24 cellular contexts compared by ENCODE assay signal in genomic region chr10:73836427-73836826, GRCh38. TPM values are rescaled to one million over a fixed set of nuclear protein-coding genes. Genes with fewer than 3 reads are reported as not detected.
DNase-seq lines count a peak whose midpoint lies in the region; ATAC-seq, FAIRE-seq and TF ChIP-seq lines count a peak whose summit lies in the region.
"Had no signal": no experiment of that assay in that cellular context is flagged by ENCODE, and none has a peak within 500 bp of the region (broad histone marks: within the 10 kb centered on the region; RNA-seq: fewer than 3 reads in every experiment).

No MANE protein-coding gene starts in this region.

- H3K4me1 Mint-ChIP-seq in activated T-helper 17 cell treated with anti-CD3 and anti-CD28 coated beads, Interleukin-2, amount 50 U/mL, for 72 hours = no peaks in the 10 kb centered on the region
- no peaks in the 10 kb centered on the region for H3K4me1 Mint-ChIP-seq in stimulated activated effector memory CD8-positive, alpha-beta T cell treated with anti-CD3 and anti-CD28 coated beads, Interleukin-12 subunit alpha, Interleukin-12 subunit beta, amount 100 ng/mL, for 72 hours
- H3K4me1 Mint-ChIP-seq: activated CD4-positive, alpha-beta T cell treated with anti-CD3 and anti-CD28 coated beads, Interleukin-2, amount 10 ng/mL, durations not matched to agents 24 days and 14 days; immature natural killer cell had no signal

- H3K4me3 Mint-ChIP-seq in activated T-helper 17 cell treated with anti-CD3 and anti-CD28 coated beads, Interleukin-2, amount 50 U/mL, for 72 hours = no peak overlapping the region
- no peak overlapping the region for H3K4me3 Mint-ChIP-seq in stimulated activated effector memory CD8-positive, alpha-beta T cell treated with anti-CD3 and anti-CD28 coated beads, Interleukin-12 subunit alpha, Interleukin-12 subunit beta, amount 100 ng/mL, for 72 hours
- H3K4me3 Mint-ChIP-seq: activated CD4-positive, alpha-beta T cell treated with anti-CD3 and anti-CD28 coated beads, Interleukin-2, amount 10 ng/mL, durations not matched to agents 24 days and 14 days; activated T-cell treated with anti-CD3 and anti-CD28 coated beads, Interleukin-2, amount 50 U/mL, for 24 hours; brain; immature natural killer cell had no signal

- peaks cover 49% of the 10 kb centered on the region for H3K36me3 Mint-ChIP-seq in activated T-helper 17 cell treated with anti-CD3 and anti-CD28 coated beads, Interleukin-2, amount 50 U/mL, for 72 hours (ENCODE audit: low read depth)
- H3K36me3 Mint-ChIP-seq in stimulated activated effector memory CD8-positive, alpha-beta T cell treated with anti-CD3 and anti-CD28 coated beads, Interleukin-12 subunit alpha, Interleukin-12 subunit beta, amount 100 ng/mL, for 72 hours = peaks cover 38% of the 10 kb centered on the region

- peak overlapping the region; percentile 46 for H3K27ac Mint-ChIP-seq in activated T-helper 17 cell treated with anti-CD3 and anti-CD28 coated beads, Interleukin-2, amount 50 U/mL, for 72 hours
- H3K27ac Mint-ChIP-seq in stimulated activated effector memory CD8-positive, alpha-beta T cell treated with anti-CD3 and anti-CD28 coated beads, Interleukin-12 subunit alpha, Interleukin-12 subunit beta, amount 100 ng/mL, for 72 hours = peak overlapping the region; percentile 54
- H3K27ac Mint-ChIP-seq: activated CD4-positive, alpha-beta T cell treated with anti-CD3 and anti-CD28 coated beads, Interleukin-2, amount 10 ng/mL, durations not matched to agents 24 days and 14 days; activated T-cell treated with anti-CD3 and anti-CD28 coated beads, Interleukin-2, amount 50 U/mL, for 24 hours; brain; immature natural killer cell had no signal

- TF ChIP-seq CTCF in AG09319 (IDR thresholded peaks at IDR 0.05; ENCODE audit: low read depth, low read length) = no peak

- FAIRE-seq in GM19239 (lab: Jason Lieb, UNC) = no peak

- no peaks in the 10 kb centered on the region for H3K9me3 Mint-ChIP-seq in activated T-helper 17 cell treated with anti-CD3 and anti-CD28 coated beads, Interleukin-2, amount 50 U/mL, for 72 hours
- H3K9me3 Mint-ChIP-seq in stimulated activated effector memory CD8-positive, alpha-beta T cell treated with anti-CD3 and anti-CD28 coated beads, Interleukin-12 subunit alpha, Interleukin-12 subunit beta, amount 100 ng/mL, for 72 hours = no peaks in the 10 kb centered on the region
- H3K9me3 Mint-ChIP-seq: activated CD4-positive, alpha-beta T cell treated with anti-CD3 and anti-CD28 coated beads, Interleukin-2, amount 10 ng/mL, durations not matched to agents 24 days and 14 days; activated T-cell treated with anti-CD3 and anti-CD28 coated beads, Interleukin-2, amount 50 U/mL, for 24 hours; brain; immature natural killer cell had no signal

- no peaks in the 10 kb centered on the region for H3K27me3 Mint-ChIP-seq in activated T-helper 17 cell treated with anti-CD3 and anti-CD28 coated beads, Interleukin-2, amount 50 U/mL, for 72 hours
- H3K27me3 Mint-ChIP-seq: activated CD4-positive, alpha-beta T cell treated with anti-CD3 and anti-CD28 coated beads, Interleukin-2, amount 10 ng/mL, durations not matched to agents 24 days and 14 days; activated T-cell treated with anti-CD3 and anti-CD28 coated beads, Interleukin-2, amount 50 U/mL, for 24 hours; brain had no signal

- ATAC-seq in activated T-helper 17 cell treated with anti-CD3 and anti-CD28 coated beads, Interleukin-2, amount 50 U/mL, for 72 hours (replicated peaks) = no peak
- ATAC-seq in stimulated activated effector memory CD8-positive, alpha-beta T cell treated with anti-CD3 and anti-CD28 coated beads, Interleukin-12 subunit alpha, Interleukin-12 subunit beta, amount 100 ng/mL, for 72 hours = no peak
- ATAC-seq in HG03469 (IDR thresholded peaks at IDR 0.05; ENCODE audit: unreplicated experiment) = no peak
- ATAC-seq: left colon, SK-N-SH treated with all-trans-retinoic acid at 6 μM for 48 hours had no signal

- DNase-seq in AG09319 (ENCODE audit: extremely low read depth, low read depth) (peak; percentile 60), fibroblast of peridontal ligament (ENCODE audit: extremely low read depth) (peak; percentile 60), GM19239 (ENCODE audit: insufficient read length, low spot score) (no peak), 8988T (no peak), hypothalamus (lab: John Stamatoyannopoulos, UW) (no peak)
- no peak for DNase-seq in stimulated activated effector memory CD8-positive, alpha-beta T cell treated with anti-CD3 and anti-CD28 coated beads, Interleukin-12 subunit alpha, Interleukin-12 subunit beta, amount 100 ng/mL, for 72 hours (ENCODE audit: low spot score in 2 of 2)
- DNase-seq: activated CD4-positive, alpha-beta T cell treated with anti-CD3 and anti-CD28 coated beads, Interleukin-2, amount 10 ng/mL, durations not matched to agents 24 days and 14 days; activated T-cell treated with anti-CD3 and anti-CD28 coated beads, Interleukin-2, amount 50 U/mL, for 24 hours; DMS153; effector CD4-positive, alpha-beta T cell; hippocampal formation; immature natural killer cell; left colon; mesendoderm; MV-4-11; NCI-H1436 treated with DMSO at 0.1 percent for 48 hours; NCI-H2107; NCI-H446 treated with DMSO at 0.1 percent for 48 hours; stimulated activated CD4-positive, alpha-beta T cell treated with anti-CD3 and anti-CD28 coated beads, Interleukin-15, amount 100 ng/mL, for 24 hours; stimulated activated naive CD4-positive, alpha-beta T cell had no signal

RNA-seq across cellular contexts. Expression of gene NDST2, which starts 25.0 kb away (rescaled TPM):
- 10 to 100 TPM; 41.2 to 64.0 TPM for total RNA-seq in activated T-helper 17 cell treated with anti-CD3 and anti-CD28 coated beads, Interleukin-2, amount 50 U/mL, for 72 hours

RNA-seq across cellular contexts. Expression of gene CAMK2G, which starts 37.9 kb away (rescaled TPM):
- 10 to 100 TPM; 19.5 to 23.2 TPM for total RNA-seq in activated T-helper 17 cell treated with anti-CD3 and anti-CD28 coated beads, Interleukin-2, amount 50 U/mL, for 72 hours

RNA-seq across cellular contexts. Expression of gene ZSWIM8, which starts 51.0 kb away (rescaled TPM):
- 100 to 1,000 TPM in 1 of 2 donors, 10 to 100 TPM in 1; 66.1 to 113 TPM for total RNA-seq in activated T-helper 17 cell treated with anti-CD3 and anti-CD28 coated beads, Interleukin-2, amount 50 U/mL, for 72 hours

RNA-seq across cellular contexts. Expression of gene CHCHD1, which starts 54.6 kb away (rescaled TPM):
- 10 to 100 TPM; 30.2 to 32.8 TPM for total RNA-seq in activated T-helper 17 cell treated with anti-CD3 and anti-CD28 coated beads, Interleukin-2, amount 50 U/mL, for 72 hours

Comparison
In these comparisons a context has a peak if more than half of its experiments do, and no peak if none do; other contexts are left out.
1. DNase-seq: peak in AG09319 (single experiment) and fibroblast of peridontal ligament (single experiment); none in stimulated activated effector memory CD8-positive, alpha-beta T cell treated with anti-CD3 and anti-CD28 coated beads, Interleukin-12 subunit alpha, Interleukin-12 subunit beta, amount 100 ng/mL, for 72 hours (0 of 2), GM19239 (single experiment), 8988T (single experiment) and hypothalamus (0 of 51).